ENCODE assay signal across 25 cellular contexts in the genomic region with DNA sequence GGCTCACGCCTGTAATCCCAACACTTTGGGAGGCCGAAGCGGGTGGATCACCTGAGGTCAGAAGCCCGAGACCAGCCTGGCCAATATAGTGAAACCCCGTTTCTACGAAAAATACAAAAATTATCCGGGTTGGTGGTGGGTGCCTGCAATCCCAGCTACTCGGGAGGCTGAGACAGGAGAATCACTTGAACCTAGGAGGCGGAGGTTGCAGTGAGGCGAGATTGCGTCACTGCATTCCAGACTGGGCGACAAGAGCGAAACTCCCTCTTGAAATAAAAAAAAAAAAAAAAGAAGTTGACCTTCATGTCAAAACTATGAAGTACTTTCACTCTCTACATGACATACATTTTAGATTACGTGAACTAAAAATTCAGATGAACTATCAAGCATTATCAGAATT.
DNase-seq lines count a peak whose midpoint lies in the region; ATAC-seq, FAIRE-seq and TF ChIP-seq lines count a peak whose summit lies in the region.
"Had no signal": no experiment of that assay in that cellular context is flagged by ENCODE, and none has a peak within 500 bp of the region (broad histone marks: within the 10 kb centered on the region; RNA-seq: fewer than 3 reads in every experiment).

No MANE protein-coding gene starts in this region.

- in situ Hi-C loops in HepG2 (cut with HindIII; ENCODE audit: extremely low pct_ligation_motif_present, low pct_unique_long_range_greater_than_20kb), result loop anchor here (25.0 kb wide), 1 partner anchor 1442 kb away; no protein-coding TSS in a partner anchor

- H3K4me1 ChIP-seq in HepG2 (ENCODE audit: insufficient read depth, low read length) (no peaks in the 10 kb centered on the region; the same call in 1 of the 2 replicates), right lobe of liver (no peaks in the 10 kb centered on the region), H1 (replicated peaks in 1 of 4; ENCODE audit: control insufficient read depth in 3 of 4, insufficient read depth in 4 of 4, low read length in 3 of 4) (no peaks in the 10 kb centered on the region), trophoblast cell (ENCODE audit: control insufficient read depth in 1 of 2, insufficient read depth in 2 of 2, low read length in 2 of 2) (no peaks in the 10 kb centered on the region)
- H3K4me1 ChIP-seq: BE2C, BLaER1 had no signal

- ATAC-seq in HepG2 (no peak), right lobe of liver (no peak), GM21529 (IDR thresholded peaks at IDR 0.05; ENCODE audit: unreplicated experiment) (no peak)
- ATAC-seq: GM12878 had no signal

- TF ChIP-seq RAD21 in HepG2 (CRISPR knock-in tag; IDR thresholded peaks at IDR 0.05) (no peak), H1 (IDR thresholded peaks at IDR 0.05 in 1 of 2, conservative IDR thresholded peaks at IDR 0.05 in 1 of 2; ENCODE audit: low read depth in 2 of 2, low read length in 2 of 2) (no peak)

- H2AFZ ChIP-seq in HepG2 (ENCODE audit: low read length) (no peak overlapping the region), H1 (ENCODE audit: low read length) (no peak overlapping the region), trophoblast cell (ENCODE audit: insufficient read depth, low read length, poor library complexity) (no peak overlapping the region)

- H3K36me3 ChIP-seq in HepG2 (replicated peaks in 1 of 2; ENCODE audit: control insufficient read depth in 1 of 2, insufficient read depth in 2 of 2, low read length in 2 of 2), result no peaks in the 10 kb centered on the region
- no peaks in the 10 kb centered on the region for H3K36me3 ChIP-seq in right lobe of liver
- H3K36me3 ChIP-seq in H1 (ENCODE audit: control insufficient read depth in 2 of 4, insufficient read depth in 4 of 4, low read length in 3 of 4), result 0 out of 8 replicates have a peak, but pooled peaks cover 0 to 2% (median 0%) of the 10 kb centered on the region in 4 experiments
- H3K36me3 ChIP-seq in trophoblast cell (ENCODE audit: control insufficient read depth in 1 of 2, insufficient read depth in 2 of 2, low read length in 2 of 2), result peaks cover 2% of the 10 kb centered on the region in 2 experiments
- H3K36me3 ChIP-seq: BE2C, BLaER1 had no signal

- H3K23me2 ChIP-seq in H1 (ENCODE audit: low read depth, low read length), result no peaks in the 10 kb centered on the region

- H3K9ac ChIP-seq in HepG2 (ENCODE audit: insufficient read depth, low read depth, low read length) (no peak overlapping the region), H1 (replicated peaks in 1 of 4; ENCODE audit: extremely low read depth in 1 of 4, low read depth in 3 of 4, low read length in 3 of 4) (no peak overlapping the region), trophoblast cell (ENCODE audit: low read length) (no peak overlapping the region)
- H3K9ac ChIP-seq: BLaER1 had no signal

- H4K20me1 ChIP-seq in HepG2 (ENCODE audit: insufficient read depth, low read length), result no peaks in the 10 kb centered on the region
- no peaks in the 10 kb centered on the region for H4K20me1 ChIP-seq in H1 (replicated peaks in 1 of 2; ENCODE audit: control insufficient read depth in 1 of 2, insufficient read depth in 2 of 2, low read length in 2 of 2)
- H4K20me1 ChIP-seq: BLaER1 had no signal

- no peaks in the 10 kb centered on the region for H3K79me1 ChIP-seq in H1 (ENCODE audit: low read depth, low read length)
- no peaks in the 10 kb centered on the region for H3K79me1 ChIP-seq in trophoblast cell (ENCODE audit: low read length)

- no peak for TF ChIP-seq POLR2A in HepG2 (IDR thresholded peaks at IDR 0.05; ENCODE audit: insufficient read depth in 1 of 2, low read depth in 2 of 2, low read length in 2 of 2)
- TF ChIP-seq POLR2A in right lobe of liver (IDR thresholded peaks at IDR 0.05), result no peak
- no peak for TF ChIP-seq POLR2A in H1 (IDR thresholded peaks at IDR 0.05; ENCODE audit: control extremely low read depth in 1 of 2, low read depth in 2 of 2, low read length in 2 of 2)

- H4K8ac ChIP-seq in H1 (ENCODE audit: extremely low read depth, insufficient read depth, low read length), result no peak overlapping the region
- H4K8ac ChIP-seq in trophoblast cell (ENCODE audit: low read depth, low read length), result no peak overlapping the region

- H3K9me3 ChIP-seq in HepG2 (ENCODE audit: low read length), result no peaks in the 10 kb centered on the region
- H3K9me3 ChIP-seq in right lobe of liver, result no peaks in the 10 kb centered on the region
- H3K9me3 ChIP-seq in H1 (ENCODE audit: insufficient read depth in 2 of 2, low read depth in 1 of 2, low read length in 1 of 2), result peaks cover 0 to 4% of the 10 kb centered on the region in 2 experiments; a peak in 1 of 4 replicates
- no peaks in the 10 kb centered on the region for H3K9me3 ChIP-seq in trophoblast cell (ENCODE audit: insufficient read depth, low read depth, low read length)
- H3K9me3 ChIP-seq: BE2C, BLaER1 had no signal

- H2BK20ac ChIP-seq in H1 (ENCODE audit: low read length), result no peak overlapping the region

- H3K23ac ChIP-seq in H1 (ENCODE audit: insufficient read length) (no peak overlapping the region), trophoblast cell (ENCODE audit: low read length) (no peak overlapping the region)

- POLR2A ChIA-PET in HepG2 (lab: Yijun Ruan, JAX) (no interaction called here), H1 (lab: Charles Lee; ENCODE audit: partially characterized antibody) (no interaction called here)

- CTCF ChIA-PET in HepG2 (lab: Yijun Ruan, JAX; ENCODE audit: low intra/inter-chr PET ratio, low total read pairs) (no interaction called here), H1 (lab: Charles Lee; ENCODE audit: partially characterized antibody) (no interaction called here)

- H3K4me2 ChIP-seq in HepG2 (ENCODE audit: low read depth, low read length), result no peak overlapping the region
- H3K4me2 ChIP-seq in H1 (ENCODE audit: insufficient read depth in 1 of 2, low read depth in 2 of 2, low read length in 2 of 2), result no peak overlapping the region
- H3K4me2 ChIP-seq in trophoblast cell (ENCODE audit: low read length), result no peak overlapping the region
- H3K4me2 ChIP-seq: BLaER1 had no signal

- no peak overlapping the region for H4K12ac ChIP-seq in trophoblast cell (ENCODE audit: low read depth, low read length)

- H4K5ac ChIP-seq in H1 (ENCODE audit: insufficient read length, low read depth, low read length), result no peak overlapping the region

- H4K91ac ChIP-seq in H1 (replicated peaks; ENCODE audit: insufficient read length, low read length) (no peak overlapping the region), trophoblast cell (ENCODE audit: low read depth, low read length) (no peak overlapping the region)

- FAIRE-seq in HepG2 (lab: Jason Lieb, UNC) (no peak), H1 (lab: Jason Lieb, UNC) (no peak)
- FAIRE-seq: GM12878, GM12892, GM18507 had no signal

- no peak for TF ChIP-seq CTCF in HepG2 (CRISPR knock-in tag; IDR thresholded peaks at IDR 0.05)
- TF ChIP-seq CTCF in right lobe of liver (IDR thresholded peaks at IDR 0.05), result no peak
- TF ChIP-seq CTCF in H1 (IDR thresholded peaks at IDR 0.05; ENCODE audit: control extremely low read depth in 1 of 3, insufficient read depth in 1 of 3, low read depth in 1 of 3, low read length in 3 of 3), result no peak

- H3K79me2 ChIP-seq in HepG2 (ENCODE audit: insufficient read depth, low read length) (no peaks in the 10 kb centered on the region), H1 (ENCODE audit: control insufficient read depth in 1 of 2, insufficient read depth in 2 of 2, low read length in 2 of 2) (no peaks in the 10 kb centered on the region), trophoblast cell (ENCODE audit: control insufficient read depth, insufficient read depth, low read length, poor library complexity) (no peaks in the 10 kb centered on the region)

- no peak overlapping the region for H3K14ac ChIP-seq in H1 (ENCODE audit: insufficient read length)
- no peak overlapping the region for H3K14ac ChIP-seq in trophoblast cell (ENCODE audit: low read length)

- no TSS peak for BruUV-seq in HepG2 (replicated peaks; lab: Mats Ljungman, UMichigan)

- H3K56ac ChIP-seq in H1 (replicated peaks; ENCODE audit: insufficient read length, low read depth, low read length), result no peak overlapping the region

- intact Hi-C loops in HepG2 (cut with micrococcal nuclease; ENCODE audit: unreplicated experiment) (no loop called here), right lobe of liver (cut with DNase I) (no loop called here)

- H2BK120ac ChIP-seq in H1 (replicated peaks; ENCODE audit: low read depth, low read length) (no peak overlapping the region), trophoblast cell (ENCODE audit: insufficient read depth, low read length, poor library complexity) (no peak overlapping the region)

- H2AK5ac ChIP-seq in H1 (ENCODE audit: low read depth, low read length) (no peak overlapping the region), trophoblast cell (ENCODE audit: low read length) (no peak overlapping the region)

- no peak for TF ChIP-seq EP300 in HepG2 (IDR thresholded peaks at IDR 0.05; ENCODE audit: low read depth in 2 of 2, low read length in 2 of 2)
- TF ChIP-seq EP300 in HepG2 (CRISPR knock-in tag; IDR thresholded peaks at IDR 0.05; ENCODE audit: borderline replicate concordance), result no peak
- TF ChIP-seq EP300 in H1 (IDR thresholded peaks at IDR 0.05; ENCODE audit: borderline replicate concordance in 1 of 2, low read depth in 2 of 2, low read length in 2 of 2), result no peak

- H3K27me3 ChIP-seq in HepG2 (ENCODE audit: control insufficient read depth in 1 of 2, insufficient read depth in 2 of 2, low read length in 2 of 2), result no peaks in the 10 kb centered on the region
- H3K27me3 ChIP-seq in right lobe of liver, result no peaks in the 10 kb centered on the region
- no peaks in the 10 kb centered on the region for H3K27me3 ChIP-seq in H1 (replicated peaks in 1 of 4; ENCODE audit: control insufficient read depth in 3 of 4, extremely low read depth in 1 of 4, insufficient read depth in 3 of 4, low read length in 3 of 4)
- H3K27me3 ChIP-seq in trophoblast cell (ENCODE audit: insufficient read depth, low read length), result no peaks in the 10 kb centered on the region
- H3K27me3 ChIP-seq: BE2C, BLaER1 had no signal

- no peak overlapping the region for H3K4ac ChIP-seq in H1 (replicated peaks; ENCODE audit: insufficient read length, low read depth, low read length)
- H3K4ac ChIP-seq in trophoblast cell (ENCODE audit: low read depth, low read length), result no peak overlapping the region

- no peak overlapping the region for H2BK12ac ChIP-seq in H1 (ENCODE audit: low read depth, low read length)
- no peak overlapping the region for H2BK12ac ChIP-seq in trophoblast cell (ENCODE audit: low read length)

- DNase-seq in HepG2 (ENCODE audit: low spot score) (no peak), right lobe of liver (no peak), H1 (ENCODE audit: low read depth in 1 of 2, low spot score in 2 of 2) (no peak), trophoblast cell (peak; percentile 11 to 67), cerebellar nuclear complex (lab: John Stamatoyannopoulos, UW) (no peak)
- DNase-seq: ACHN; BE2C; C1 segment of cervical spinal cord; CD4-positive, alpha-beta memory T cell; CD4-positive, CD25-positive, alpha-beta regulatory T cell; CD8-positive, alpha-beta memory T cell; COR-L47; DMS 273 treated with DMSO at 0.1 percent for 48 hours; DMS153; DMS53; DMS79; DND-41; EL; GDM1 had no signal

- H2BK5ac ChIP-seq in H1 (ENCODE audit: low read depth, low read length), result no peak overlapping the region
- no peak overlapping the region for H2BK5ac ChIP-seq in trophoblast cell (ENCODE audit: low read depth, low read length, poor library complexity)

- 11% methylated on average over 14 of the region's 14 CpGs for WGBS in HepG2 (ENCODE audit: low lambda C conversion rate)
- 74% methylated on average over 13 of the region's 14 CpGs for WGBS in right lobe of liver (ENCODE audit: insufficient coverage, low coverage, low lambda C conversion rate, missing lambda C conversion rate)
- 95% methylated on average over 14 of the region's 14 CpGs; no CpG with 5 or more reads in 1 of the 2 experiments for WGBS in H1 (ENCODE audit: extremely low coverage in 1 of 2, insufficient coverage in 1 of 2, insufficient read length in 1 of 2, insufficient replicate concordance in 2 of 2, low coverage in 1 of 2, low lambda C conversion rate in 2 of 2, missing lambda C conversion rate in 1 of 2), 2 experiments
- no CpG with 5 or more reads among the region's 14 CpGs for WGBS in trophoblast cell (ENCODE audit: extremely low coverage, insufficient coverage, insufficient read length)

- H3K18ac ChIP-seq in H1 (ENCODE audit: extremely low read depth, low read length), result no peak overlapping the region
- no peak overlapping the region for H3K18ac ChIP-seq in trophoblast cell (ENCODE audit: low read length)

- H3K27ac ChIP-seq in HepG2 (ENCODE audit: extremely low read length, insufficient read depth, low read length) (no peak overlapping the region), right lobe of liver (no peak overlapping the region), H1 (ENCODE audit: low read depth, low read length) (no peak overlapping the region), trophoblast cell (ENCODE audit: low read depth, low read length) (no peak overlapping the region)
- H3K27ac ChIP-seq: 22Rv1, BLaER1 had no signal

- H3K4me3 ChIP-seq in HepG2 (replicated peaks in 1 of 3; ENCODE audit: insufficient read depth in 1 of 3, low read depth in 2 of 3, low read length in 3 of 3), result no peak overlapping the region
- no peak overlapping the region for H3K4me3 ChIP-seq in right lobe of liver
- no peak overlapping the region for H3K4me3 ChIP-seq in H1 (ENCODE audit: extremely low read depth in 1 of 4, insufficient read depth in 2 of 4, low read depth in 3 of 4, low read length in 4 of 4)
- no peak overlapping the region for H3K4me3 ChIP-seq in trophoblast cell (ENCODE audit: low read depth, low read length)
- H3K4me3 ChIP-seq: BLaER1, GM12878 had no signal

- H2BK15ac ChIP-seq in H1 (ENCODE audit: low read length), result no peak overlapping the region

Comparison
In these comparisons a context has a peak if more than half of its experiments do, and no peak if none do; other contexts are left out.
1. DNase-seq: peak in trophoblast cell (2 of 2); none in HepG2 (single experiment), right lobe of liver (0 of 3), H1 (0 of 2) and cerebellar nuclear complex (0 of 2).
2. Of the 41 proteins assayed by ChIP-seq in both HepG2 and H1: peak only in HepG2: none; only in H1: none; in both: CEBPB; in neither: 40.